17 cellular contexts compared by ENCODE assay signal in genomic region chr18:32438173-32438572, GRCh38. TPM values are rescaled to one million over a fixed set of nuclear protein-coding genes. Genes with fewer than 3 reads are reported as not detected.
DNase-seq lines count a peak whose midpoint lies in the region; ATAC-seq and TF ChIP-seq lines count a peak whose summit lies in the region.
"Had no signal": no experiment of that assay in that cellular context is flagged by ENCODE, and none has a peak within 500 bp of the region (broad histone marks: within the 10 kb centered on the region; RNA-seq: fewer than 3 reads in every experiment).

No MANE protein-coding gene starts in this region.

- H3K9me3 ChIP-seq in ovary (no peaks in the 10 kb centered on the region), prostate gland (no peaks in the 10 kb centered on the region)
- H3K9me3 ChIP-seq: gastrocnemius medialis, left lung had no signal

- ATAC-seq in HG02759 (IDR thresholded peaks at IDR 0.05; ENCODE audit: unreplicated experiment) = no peak
- ATAC-seq: left lung had no signal

- H3K27me3 ChIP-seq in ovary (no peaks in the 10 kb centered on the region), prostate gland (replicated peaks; ENCODE audit: insufficient read depth) (no peaks in the 10 kb centered on the region)
- H3K27me3 ChIP-seq: gastrocnemius medialis, left lung had no signal

- TF ChIP-seq EP300 in ovary (IDR thresholded peaks at IDR 0.05) = no peak

- 64 to 69% (median 66%) methylated on average over 8 of the region's 8 CpGs for WGBS in ovary, 3 donors
- 56% methylated on average over 8 of the region's 8 CpGs for WGBS in prostate gland

- H3K4me1 ChIP-seq in ovary (ENCODE audit: insufficient read depth) = peaks cover 2% of the 10 kb centered on the region
- H3K4me1 ChIP-seq in prostate gland (replicated peaks) = no peaks in the 10 kb centered on the region

- no peak for TF ChIP-seq POLR2A in ovary (IDR thresholded peaks at IDR 0.05)
- TF ChIP-seq POLR2A in prostate gland (IDR thresholded peaks at IDR 0.05) = no peak

- H3K36me3 ChIP-seq in ovary (no peaks in the 10 kb centered on the region), prostate gland (no peaks in the 10 kb centered on the region)
- H3K36me3 ChIP-seq: gastrocnemius medialis, left lung had no signal

- TF ChIP-seq CTCF in ovary (IDR thresholded peaks at IDR 0.05) (no peak), prostate gland (IDR thresholded peaks at IDR 0.05) (no peak)

- no peak overlapping the region for H3K27ac ChIP-seq in ovary
- H3K27ac ChIP-seq in prostate gland = no peak overlapping the region
- H3K27ac ChIP-seq: gastrocnemius medialis, left lung, skin epidermis had no signal

- peak; percentile 66 for DNase-seq in NCI-H146 (lab: John Stamatoyannopoulos, UW)
- peak; percentile 84 for DNase-seq in NCI-H82 (lab: John Stamatoyannopoulos, UW)
- DNase-seq in cardiac septum (ENCODE audit: low spot score) = peak; percentile 80
- peak in 4 of 5 donors; percentile 12 to 38 (median 18) for DNase-seq in ovary
- no peak for DNase-seq in prostate gland (ENCODE audit: low spot score)
- DNase-seq in A172 (ENCODE audit: low spot score) = no peak
- DNase-seq: activated CD4-positive, alpha-beta T cell treated with anti-CD3 and anti-CD28 coated beads for 1 hour; activated naive CD8-positive, alpha-beta T cell treated with anti-CD3 and anti-CD28 coated beads, Interleukin-2, amount 10 ng/mL, durations not matched to agents 7 days and 5 days; AML-193; dermis blood vessel endothelial cell; HFFc6; left lung; NCI-H1105 treated with DMSO at 0.1 percent for 48 hours; stimulated activated CD4-positive, alpha-beta T cell treated with anti-CD3 and anti-CD28 coated beads, Interleukin-4, amount 100 ng/mL, for 1 hour had no signal

- intact Hi-C loops in cardiac septum (cut with DNase I) = no loop called here
- intact Hi-C loops in ovary (cut with DNase I) = no loop called here
- intact Hi-C loops in prostate gland (cut with DNase I) = no loop called here

- H3K4me3 ChIP-seq in ovary = no peak overlapping the region
- no peak overlapping the region for H3K4me3 ChIP-seq in prostate gland
- H3K4me3 ChIP-seq: gastrocnemius medialis, left lung, skin epidermis had no signal

RNA-seq across cellular contexts. Expression of gene GAREM1, which starts 32.5 kb away (rescaled TPM):
- total RNA-seq in cardiac septum (10.0 TPM), ovary (10 to 100 TPM in 1 of 7 donors, 1 to 10 TPM in 6; 3.7 to 15.2 (median 7.1) TPM), prostate gland (10 to 100 TPM in 1 of 2 donors, 1 to 10 TPM in 1; 9.5 to 14.9 TPM)
- polyA plus RNA-seq in ovary = 10 to 100 TPM in 1 of 2 donors, 1 to 10 TPM in 1; 2.7 to 10.3 TPM
- not detected in 2 replicates for total RNA-seq in A172 (2014; rRNA removed; shearing (Covaris generic))

Comparison
In these comparisons a context has a peak if more than half of its experiments do, and no peak if none do; other contexts are left out.
1. DNase-seq: peak in NCI-H146 (single experiment), NCI-H82 (single experiment), cardiac septum (single experiment) and ovary (4 of 5); none in prostate gland (single experiment) and A172 (single experiment).